8 cellular contexts compared by ENCODE assay signal in genomic region chr19:51986309-51987291, GRCh38. TPM values are rescaled to one million over a fixed set of nuclear protein-coding genes. Genes with fewer than 3 reads are reported as not detected.
A peak's percentile ranks its signal among the peaks of the same experiment; 100 is the strongest.
DNase-seq lines count a peak whose midpoint lies in the region; ATAC-seq and FAIRE-seq lines count a peak whose summit lies in the region.

TSS of gene ZNF350 (minus strand) at chr19:51986840. CDS start at chr19:51974360, 12,480 bp downstream.

- H3K9me3 Mint-ChIP-seq in CD4-positive, CD25-positive, alpha-beta regulatory T cell: peaks cover 4 to 71% (median 41%) of the 10 kb centered on the region in 7 donors
- H3K9me3 Mint-ChIP-seq in naive B cell: peaks cover 18 to 82% (median 61%) of the 10 kb centered on the region in 7 donors
- H3K9me3 Mint-ChIP-seq in stimulated activated effector memory CD8-positive, alpha-beta T cell treated with anti-CD3 and anti-CD28 coated beads, Interleukin-12 subunit alpha, Interleukin-12 subunit beta, amount 100 ng/mL, for 72 hours: peaks cover 30% of the 10 kb centered on the region

- peak; percentile 97 to 98 for ATAC-seq in CD4-positive, CD25-positive, alpha-beta regulatory T cell (ENCODE audit: low read depth in 2 of 2)
- ATAC-seq in GM19455 (IDR thresholded peaks at IDR 0.05; ENCODE audit: unreplicated experiment) (peak; percentile 81), naive B cell (ENCODE audit: low read depth in 2 of 2) (peak; percentile 97 to 98)
- peak; percentile 100 for ATAC-seq in stimulated activated effector memory CD8-positive, alpha-beta T cell treated with anti-CD3 and anti-CD28 coated beads, Interleukin-12 subunit alpha, Interleukin-12 subunit beta, amount 100 ng/mL, for 72 hours

- peak; percentile 79 to 96 (median 88) for DNase-seq in CD4-positive, CD25-positive, alpha-beta regulatory T cell
- DNase-seq in RCC 7860 (ENCODE audit: low spot score) (peak; percentile 83), fibroblast of gingiva (ENCODE audit: low read depth) (peak; percentile 95), naive B cell (peak; percentile 91)
- DNase-seq in activated T-helper 1 cell treated with anti-CD3 and anti-CD28 coated beads, Interleukin-2, amount 50 U/mL, for 16 hours (ENCODE audit: low read depth in 1 of 2, low spot score in 1 of 2): peak; percentile 69 to 76
- DNase-seq in stimulated activated effector memory CD8-positive, alpha-beta T cell treated with anti-CD3 and anti-CD28 coated beads, Interleukin-12 subunit alpha, Interleukin-12 subunit beta, amount 100 ng/mL, for 72 hours (ENCODE audit: low spot score in 2 of 2): peak; percentile 57 to 87

- 11% methylated on average over 33 of the region's 33 CpGs for WGBS in HUES64

- peaks cover 7 to 23% (median 8%) of the 10 kb centered on the region in 4 donors for H3K4me1 Mint-ChIP-seq in CD4-positive, CD25-positive, alpha-beta regulatory T cell
- H3K4me1 Mint-ChIP-seq in naive B cell: peaks cover 12 to 20% (median 14%) of the 10 kb centered on the region in 3 donors
- H3K4me1 Mint-ChIP-seq in stimulated activated effector memory CD8-positive, alpha-beta T cell treated with anti-CD3 and anti-CD28 coated beads, Interleukin-12 subunit alpha, Interleukin-12 subunit beta, amount 100 ng/mL, for 72 hours: peaks cover 9% of the 10 kb centered on the region

- H3K4me1 ChIP-seq in CD4-positive, CD25-positive, alpha-beta regulatory T cell (ENCODE audit: control insufficient read depth, insufficient read depth, low read length, poor library complexity, severe bottlenecking): peaks cover 7% of the 10 kb centered on the region
- H3K4me1 ChIP-seq in HUES64 (ENCODE audit: insufficient read depth, low read length): no peaks in the 10 kb centered on the region

- peak within 1 kb of the TSS; percentile 94 for H3K4me3 ChIP-seq in CD4-positive, CD25-positive, alpha-beta regulatory T cell (ENCODE audit: low read depth, low read length)
- H3K4me3 ChIP-seq in HUES64 (ENCODE audit: low read length): peak within 1 kb of the TSS; percentile 94

- H3K9ac ChIP-seq in HUES64 (ENCODE audit: low read depth, low read length): peak within 1 kb of the TSS; percentile 89

- peaks cover 5% of the 10 kb centered on the region for H3K27me3 Mint-ChIP-seq in CD4-positive, CD25-positive, alpha-beta regulatory T cell
- H3K27me3 Mint-ChIP-seq in naive B cell: no peaks in the 10 kb centered on the region

- H3K4me3 Mint-ChIP-seq in CD4-positive, CD25-positive, alpha-beta regulatory T cell: peak within 1 kb of the TSS; percentile 96 to 100 (median 98)
- H3K4me3 Mint-ChIP-seq in naive B cell: peak within 1 kb of the TSS; percentile 92 to 99 (median 96)
- peak within 1 kb of the TSS; percentile 92 for H3K4me3 Mint-ChIP-seq in stimulated activated effector memory CD8-positive, alpha-beta T cell treated with anti-CD3 and anti-CD28 coated beads, Interleukin-12 subunit alpha, Interleukin-12 subunit beta, amount 100 ng/mL, for 72 hours

- FAIRE-seq in RCC 7860 (lab: Jason Lieb, UNC): peak; percentile 81

- H3K27ac ChIP-seq in CD4-positive, CD25-positive, alpha-beta regulatory T cell (ENCODE audit: insufficient read depth, low read length, poor library complexity, severe bottlenecking): peak within 1 kb of the TSS; percentile 63
- H3K27ac ChIP-seq in HUES64 (ENCODE audit: low read depth, low read length): peak within 1 kb of the TSS; percentile 47; the same call in 1 of the 2 replicates

- H3K27me3 ChIP-seq in CD4-positive, CD25-positive, alpha-beta regulatory T cell (ENCODE audit: control insufficient read depth, insufficient read depth, low read length): no peaks in the 10 kb centered on the region
- H3K27me3 ChIP-seq in HUES64 (ENCODE audit: insufficient read depth, low read length): no peaks in the 10 kb centered on the region

- H3K27ac Mint-ChIP-seq in CD4-positive, CD25-positive, alpha-beta regulatory T cell: peak within 1 kb of the TSS; percentile 94 to 100 (median 94)
- peak within 1 kb of the TSS; percentile 92 to 99 (median 94) for H3K27ac Mint-ChIP-seq in naive B cell
- peak within 1 kb of the TSS; percentile 94 for H3K27ac Mint-ChIP-seq in stimulated activated effector memory CD8-positive, alpha-beta T cell treated with anti-CD3 and anti-CD28 coated beads, Interleukin-12 subunit alpha, Interleukin-12 subunit beta, amount 100 ng/mL, for 72 hours

- peaks cover 22% of the 10 kb centered on the region for H3K36me3 ChIP-seq in CD4-positive, CD25-positive, alpha-beta regulatory T cell (ENCODE audit: control insufficient read depth, insufficient read depth, low read length)
- H3K36me3 ChIP-seq in HUES64 (ENCODE audit: insufficient read depth, low read length): peaks cover 7% of the 10 kb centered on the region; the same call in 1 of the 2 replicates

- peaks cover 61 to 90% of the 10 kb centered on the region in 2 experiments for H3K9me3 ChIP-seq in CD4-positive, CD25-positive, alpha-beta regulatory T cell (ENCODE audit: control insufficient read depth in 2 of 2, low read length in 2 of 2)
- peaks cover 33% of the 10 kb centered on the region for H3K9me3 ChIP-seq in HUES64 (ENCODE audit: insufficient read depth, low read depth, low read length)

- peaks cover 40% of the 10 kb centered on the region for H3K36me3 Mint-ChIP-seq in CD4-positive, CD25-positive, alpha-beta regulatory T cell
- H3K36me3 Mint-ChIP-seq in naive B cell: peaks cover 37 to 61% of the 10 kb centered on the region in 2 donors
- peaks cover 16% of the 10 kb centered on the region for H3K36me3 Mint-ChIP-seq in stimulated activated effector memory CD8-positive, alpha-beta T cell treated with anti-CD3 and anti-CD28 coated beads, Interleukin-12 subunit alpha, Interleukin-12 subunit beta, amount 100 ng/mL, for 72 hours

RNA-seq across cellular contexts. Expression of gene ZNF350, which starts in this region (rescaled TPM):
- 25.4 TPM for total RNA-seq in CD4-positive, CD25-positive, alpha-beta regulatory T cell
- 10 to 100 TPM; 15.5 to 25.3 (median 18.8) TPM for polyA plus RNA-seq in CD4-positive, CD25-positive, alpha-beta regulatory T cell
- 3.8 TPM for polyA plus RNA-seq in HUES64 (2013, experiment 1 of 2)
- polyA plus RNA-seq in HUES64 (2013, experiment 2 of 2): 4.9 TPM
- 10 to 100 TPM; 24.0 to 42.2 (median 33.3) TPM for polyA plus RNA-seq in naive B cell (ENCODE audit: low read depth in 6 of 6)

Comparison
In these comparisons a context has a peak if more than half of its experiments do, and no peak if none do; other contexts are left out.
1. Peak in every context shown above with its lines: DNase-seq, ATAC-seq, H3K4me3 ChIP-seq and H3K27ac ChIP-seq.